8 cellular contexts compared by ENCODE assay signal in the genomic region with DNA sequence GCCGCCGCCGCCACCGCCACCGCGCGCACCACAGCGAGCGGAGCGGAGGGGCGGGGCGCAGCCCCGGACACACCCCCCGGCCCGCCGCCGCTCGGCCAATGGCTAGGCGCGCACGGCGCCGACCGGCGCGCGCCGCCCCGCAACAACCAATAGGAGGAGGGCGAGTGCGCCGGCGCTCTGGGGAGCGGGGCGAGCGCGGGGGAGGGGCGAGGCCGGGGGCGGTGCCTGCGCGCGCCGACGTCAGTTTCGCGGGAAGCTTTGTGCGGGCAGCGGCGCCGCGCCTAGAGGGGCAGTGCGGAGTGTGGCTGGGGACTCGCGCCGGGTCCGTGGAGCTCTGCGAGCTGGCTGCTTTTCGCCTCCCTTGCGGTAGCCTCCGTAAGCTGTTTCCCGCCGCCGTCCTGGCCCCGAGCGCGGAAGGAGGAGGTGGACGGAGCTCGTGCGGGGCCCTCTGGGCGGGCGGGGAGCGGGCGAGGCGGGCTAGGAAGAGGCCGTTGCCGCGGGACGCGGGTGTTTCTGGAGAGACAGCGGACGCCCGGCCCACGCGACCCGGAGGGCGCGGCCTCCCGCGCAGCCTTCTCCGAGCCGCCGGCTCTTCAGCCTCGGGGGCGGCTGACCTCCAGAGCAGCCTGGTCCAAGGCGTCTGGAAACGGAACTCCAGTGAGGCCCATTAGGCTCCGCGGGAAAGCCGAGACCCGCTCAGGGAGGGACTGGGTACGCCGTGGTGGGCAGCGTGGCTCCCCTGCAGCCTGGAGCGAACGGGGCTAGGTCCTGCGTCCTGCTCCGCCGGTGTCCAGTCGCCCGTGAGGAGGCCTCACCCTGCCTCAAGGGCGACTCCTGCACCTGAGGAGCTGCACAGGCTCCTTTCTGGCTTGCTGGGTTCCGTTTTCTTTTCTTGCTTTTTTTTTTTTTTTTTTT. TPM values are rescaled to one million over a fixed set of nuclear protein-coding genes. Genes with fewer than 3 reads are reported as not detected.
DNase-seq lines count a peak whose midpoint lies in the region; ATAC-seq and TF ChIP-seq lines count a peak whose summit lies in the region.

TSS of gene ZMYND19 (minus strand) at position 44 of the 915 bp plus-strand sequence. CDS start 249 bp downstream, outside the sequence.

- H3K27me3 ChIP-seq in parathyroid adenoma (ENCODE audit: control insufficient read depth, insufficient read depth, low read length) (no peaks in the 10 kb centered on the region), thyroid gland (no peaks in the 10 kb centered on the region)

- H3K36me3 ChIP-seq in parathyroid adenoma (ENCODE audit: control insufficient read depth, insufficient read depth, low read length) (no peaks in the 10 kb centered on the region), thyroid gland (peaks cover 7 to 8% of the 10 kb centered on the region in 2 donors)

- peak within 1 kb of the TSS; percentile 91 for H3K4me2 ChIP-seq in parathyroid adenoma (ENCODE audit: low read length)

- H3K9me3 ChIP-seq in parathyroid adenoma (ENCODE audit: control insufficient read depth, low read length) (no peaks in the 10 kb centered on the region), thyroid gland (no peaks in the 10 kb centered on the region)

- peak in 1 of 2 donors; percentile 57 for TF ChIP-seq POLR2A in thyroid gland (IDR thresholded peaks at IDR 0.05)

- H3K9ac ChIP-seq in parathyroid adenoma: no peak within 1 kb of the TSS

- H2AFZ ChIP-seq in parathyroid adenoma: peak within 1 kb of the TSS; percentile 83

- peaks cover 10% of the 10 kb centered on the region for H3K4me1 Mint-ChIP-seq in activated naive CD4-positive, alpha-beta T cell treated with anti-CD3 and anti-CD28 coated beads, Interleukin-2, amount 50 U/mL, for 24 hours

- peak within 1 kb of the TSS; percentile 97 for H3K27ac Mint-ChIP-seq in activated naive CD4-positive, alpha-beta T cell treated with anti-CD3 and anti-CD28 coated beads, Interleukin-2, amount 50 U/mL, for 24 hours

- peak; percentile 82 for ATAC-seq in HG02588 (IDR thresholded peaks at IDR 0.05; ENCODE audit: unreplicated experiment)

- H3K36me3 Mint-ChIP-seq in activated naive CD4-positive, alpha-beta T cell treated with anti-CD3 and anti-CD28 coated beads, Interleukin-2, amount 50 U/mL, for 24 hours: peaks cover 10% of the 10 kb centered on the region

- peaks cover 4% of the 10 kb centered on the region for H3K4me1 ChIP-seq in parathyroid adenoma
- H3K4me1 ChIP-seq in thyroid gland: peaks cover 10 to 31% of the 10 kb centered on the region in 2 donors

- intact Hi-C loops in head of caudate nucleus (cut with DNase I): loop anchor here (5.0 kb wide), 1 partner anchor 38 kb away; the partner anchor contains the start of genes MRPL41 and PNPLA7
- intact Hi-C loops in thyroid gland (cut with DNase I): no loop called here

- H3K79me2 ChIP-seq in parathyroid adenoma: no peaks in the 10 kb centered on the region

- H3K4me3 ChIP-seq in GM08714 (ENCODE audit: low read length) (peak within 1 kb of the TSS; percentile 84), parathyroid adenoma (ENCODE audit: low read depth, low read length) (peak within 1 kb of the TSS; percentile 75), thyroid gland (replicated peaks in 1 of 3) (peak within 1 kb of the TSS; percentile 42 to 81 (median 76))

- no peaks in the 10 kb centered on the region for H3K9me3 Mint-ChIP-seq in activated naive CD4-positive, alpha-beta T cell treated with anti-CD3 and anti-CD28 coated beads, Interleukin-2, amount 50 U/mL, for 24 hours

- H3K27me3 Mint-ChIP-seq in activated naive CD4-positive, alpha-beta T cell treated with anti-CD3 and anti-CD28 coated beads, Interleukin-2, amount 50 U/mL, for 24 hours: no peaks in the 10 kb centered on the region

- DNase-seq in NCI-H1092 (lab: John Stamatoyannopoulos, UW): peak; percentile 85
- peak; percentile 86 for DNase-seq in SKM-1 (lab: John Stamatoyannopoulos, UW; ENCODE audit: unreplicated experiment)
- peak in 41 of 42 donors; percentile 51 to 91 (median 84) for DNase-seq in head of caudate nucleus
- peak; percentile 84 to 89 for DNase-seq in thyroid gland

- TF ChIP-seq CTCF in parathyroid adenoma (IDR thresholded peaks at IDR 0.05) (no peak), thyroid gland (IDR thresholded peaks at IDR 0.05) (no peak)

- peak within 1 kb of the TSS; percentile 97 for H3K4me3 Mint-ChIP-seq in activated naive CD4-positive, alpha-beta T cell treated with anti-CD3 and anti-CD28 coated beads, Interleukin-2, amount 50 U/mL, for 24 hours

- H3K27ac ChIP-seq in parathyroid adenoma: no peak within 1 kb of the TSS
- peak within 1 kb of the TSS in 1 of 3 donors; percentile 32 for H3K27ac ChIP-seq in thyroid gland

- WGBS in thyroid gland, 2 donors: 1% methylated on average over 12 to 16 of the region's 113 CpGs

RNA-seq across cellular contexts. Expression of gene ZMYND19, which starts in this region (rescaled TPM):
- 10 to 100 TPM in 1 of 4 donors, 1 to 10 TPM in 3; 8.7 to 14.3 (median 9.5) TPM for total RNA-seq in thyroid gland
